ENCODE assay signal across 8 cellular contexts in genomic region chr15:90560229-90560771, GRCh38. TPM values are rescaled to one million over a fixed set of nuclear protein-coding genes. Genes with fewer than 3 reads are reported as not detected.
A peak's percentile ranks its signal among the peaks of the same experiment; 100 is the strongest.
DNase-seq lines count a peak whose midpoint lies in the region; ATAC-seq and TF ChIP-seq lines count a peak whose summit lies in the region.

No MANE protein-coding gene starts in this region.

- H3K27ac Mint-ChIP-seq in T-helper 17 cell = peak overlapping the region; percentile 95
- H3K27ac Mint-ChIP-seq in progenitor cell of endocrine pancreas = peak overlapping the region; percentile 22
- H3K27ac Mint-ChIP-seq in Calu3 (ENCODE audit: unreplicated experiment) = no peak overlapping the region

- TF ChIP-seq CTCF in BJ (IDR thresholded peaks at IDR 0.05; ENCODE audit: insufficient read depth, low read depth, low read length) (no peak), foreskin fibroblast (IDR thresholded peaks at IDR 0.05; ENCODE audit: low read depth, low read length) (no peak), progenitor cell of endocrine pancreas (IDR thresholded peaks at IDR 0.05; ENCODE audit: unreplicated experiment) (no peak), Calu3 (IDR thresholded peaks at IDR 0.05; ENCODE audit: unreplicated experiment) (no peak)

- H3K36me3 Mint-ChIP-seq in T-helper 17 cell (ENCODE audit: low read depth) (peaks cover 5% of the 10 kb centered on the region), progenitor cell of endocrine pancreas (ENCODE audit: insufficient read depth) (peaks cover 5% of the 10 kb centered on the region), Calu3 (ENCODE audit: insufficient read depth, unreplicated experiment) (no peaks in the 10 kb centered on the region)

- CTCF ChIA-PET in BJ (lab: Yijun Ruan, JAX) (interaction anchor here (1.0 to 1.3 kb wide), 3 partner anchors 14 to 88 kb away, joined by 3 read pairs; no protein-coding TSS in a partner anchor), Calu3 (lab: Charles Lee) (interaction anchor here (0.6 kb wide), 1 partner anchor 23 kb away, joined by 6 read pairs; no protein-coding TSS in a partner anchor)

- H3K36me3 ChIP-seq in BJ (ENCODE audit: control insufficient read depth, insufficient read depth, low read length) = no peaks in the 10 kb centered on the region

- H3K9me3 Mint-ChIP-seq in progenitor cell of endocrine pancreas (ENCODE audit: low read depth) = no peaks in the 10 kb centered on the region
- no peaks in the 10 kb centered on the region for H3K9me3 Mint-ChIP-seq in Calu3 (ENCODE audit: low read depth, unreplicated experiment)

- H3K27me3 ChIP-seq in BJ (ENCODE audit: control insufficient read depth, insufficient read depth, low read length) = no peaks in the 10 kb centered on the region

- H3K4me3 Mint-ChIP-seq in T-helper 17 cell (no peak overlapping the region), progenitor cell of endocrine pancreas (ENCODE audit: low read depth) (no peak overlapping the region), Calu3 (ENCODE audit: low read depth, unreplicated experiment) (no peak overlapping the region)

- POLR2A ChIA-PET in BJ (lab: Charles Lee) = interaction anchor here (0.5 to 0.9 kb wide), 2 partner anchors 23 to 172 kb away, joined by 3 to 8 read pairs; partner anchors contain the start of gene IQGAP1

- intact Hi-C loops in Calu3 (cut with micrococcal nuclease; ENCODE audit: unreplicated experiment) = no loop called here

- H3K9me3 ChIP-seq in T-helper 17 cell (ENCODE audit: control insufficient read depth, low read length, poor library complexity, severe bottlenecking) = no peaks in the 10 kb centered on the region

- H3K27me3 Mint-ChIP-seq in T-helper 17 cell = no peaks in the 10 kb centered on the region
- no peaks in the 10 kb centered on the region for H3K27me3 Mint-ChIP-seq in progenitor cell of endocrine pancreas
- H3K27me3 Mint-ChIP-seq in Calu3 (ENCODE audit: unreplicated experiment) = no peaks in the 10 kb centered on the region

- no peak for ATAC-seq in T-helper 17 cell

- DNase-seq in BJ (ENCODE audit: low read depth) (peak; percentile 98), T-helper 17 cell (no peak), foreskin fibroblast (peak; percentile 90 to 96), progenitor cell of endocrine pancreas (ENCODE audit: low spot score, unreplicated experiment) (no peak), NCI-H748 (lab: John Stamatoyannopoulos, UW; ENCODE audit: unreplicated experiment) (no peak), Calu3 (no peak), NCI-H69 (lab: John Stamatoyannopoulos, UW) (no peak)
- DNase-seq in stimulated activated CD4-positive, alpha-beta T cell treated with anti-CD3 and anti-CD28 coated beads, Interleukin-2, amount 100 ng/mL, for 24 hours = no peak

- peaks cover 53% of the 10 kb centered on the region for H3K4me1 Mint-ChIP-seq in T-helper 17 cell
- H3K4me1 Mint-ChIP-seq in progenitor cell of endocrine pancreas (ENCODE audit: low read depth) = peaks cover 24% of the 10 kb centered on the region
- no peaks in the 10 kb centered on the region for H3K4me1 Mint-ChIP-seq in Calu3 (ENCODE audit: low read depth, unreplicated experiment)

- no peak overlapping the region for H3K4me3 ChIP-seq in BJ (ENCODE audit: low read depth, low read length)
- no peak overlapping the region for H3K4me3 ChIP-seq in foreskin fibroblast (ENCODE audit: low read depth in 1 of 2, low read length in 2 of 2)

- no TSS peak for BruUV-seq in Calu3 (replicated peaks; lab: Mats Ljungman, UMichigan)

RNA-seq across cellular contexts. Expression of gene CRTC3, which starts 30.6 kb away (rescaled TPM):
- polyA plus RNA-seq in BJ (2011; rRNA removed) = 19.7 and 28.5 TPM in 2 replicates
- 18.7 and 24.8 TPM in 2 replicates for polyA minus RNA-seq in BJ (2011; rRNA and poly(A)+ RNA removed)
- 10 to 100 TPM; 76.0 to 84.4 TPM for total RNA-seq in T-helper 17 cell
- total RNA-seq in progenitor cell of endocrine pancreas = 30.0 and 34.6 TPM in 2 replicates
- 17.5 and 22.9 TPM in 2 replicates for total RNA-seq in Calu3 (2022)

Comparison
In these comparisons a context has a peak if more than half of its experiments do, and no peak if none do; other contexts are left out.
1. DNase-seq: peak in BJ (single experiment) and foreskin fibroblast (2 of 2); none in T-helper 17 cell (0 of 3), progenitor cell of endocrine pancreas (single experiment), NCI-H748 (single experiment), Calu3 (single experiment), stimulated activated CD4-positive, alpha-beta T cell treated with anti-CD3 and anti-CD28 coated beads, Interleukin-2, amount 100 ng/mL, for 24 hours (0 of 2) and NCI-H69 (single experiment).